7 cellular contexts compared by ENCODE assay signal in the genomic region with DNA sequence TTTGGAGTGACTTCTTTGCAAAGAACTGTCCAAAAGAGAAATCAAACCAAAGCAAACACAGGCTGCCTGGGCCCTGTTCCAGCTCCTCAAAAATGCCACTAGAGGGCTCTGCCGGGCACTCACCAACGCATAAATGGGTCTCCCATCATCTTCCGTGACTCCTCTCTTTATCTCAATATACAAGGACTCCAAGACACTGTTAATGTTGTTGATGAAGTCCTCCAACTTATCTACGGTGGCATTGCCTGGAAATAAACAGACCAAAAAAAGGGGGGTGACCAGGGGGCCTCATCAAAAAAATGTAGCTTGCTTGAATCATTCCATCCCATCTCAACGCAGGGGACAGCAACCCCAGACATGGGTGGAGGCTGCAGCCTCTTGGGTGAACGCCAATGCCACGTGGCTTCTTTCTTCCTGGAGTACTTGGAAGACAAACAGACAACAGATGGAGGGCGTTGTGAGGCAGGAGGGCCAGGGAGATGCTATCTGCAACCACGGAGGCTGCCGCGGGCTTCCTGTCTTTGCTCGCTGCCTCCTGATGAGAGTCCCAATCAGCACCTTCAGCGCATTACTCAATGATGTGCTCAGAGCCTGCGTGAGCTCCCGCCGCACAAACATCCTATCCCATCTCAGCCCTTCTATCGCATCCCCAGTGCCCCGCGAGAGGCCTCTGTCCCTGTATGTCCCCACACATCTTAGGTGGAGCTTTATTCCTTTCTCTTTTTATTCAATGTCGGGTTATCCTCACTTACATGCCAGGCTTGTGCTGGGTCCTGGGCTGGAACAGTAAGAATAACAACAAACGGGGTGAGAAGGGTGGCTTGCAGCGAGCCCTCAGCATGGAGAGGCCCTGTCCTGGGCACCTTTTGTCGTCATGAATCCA. TPM values are rescaled to one million over a fixed set of nuclear protein-coding genes. Genes with fewer than 3 reads are reported as not detected.
A peak's percentile ranks its signal among the peaks of the same experiment; 100 is the strongest.
DNase-seq lines count a peak whose midpoint lies in the region; ATAC-seq, FAIRE-seq and TF ChIP-seq lines count a peak whose summit lies in the region.

No MANE protein-coding gene starts in this region.

- no peak for DNase-seq in GM12892 (ENCODE audit: insufficient read length)
- peak; percentile 52 for DNase-seq in NCI-H226
- DNase-seq in activated CD4-positive, CD25-positive, alpha-beta regulatory T cell treated with anti-CD3 and anti-CD28 coated beads, Interleukin-2, amount 50 U/mL, for 16 hours (ENCODE audit: low read depth, low spot score): peak; percentile 44
- peak; percentile 96 for DNase-seq in cardiac fibroblast (ENCODE audit: low read depth in 2 of 2)
- DNase-seq in keratinocyte (ENCODE audit: low read depth, low spot score): peak; percentile 41
- peak; percentile 63 to 77 (median 71) for DNase-seq in stimulated activated CD4-positive, alpha-beta T cell treated with anti-CD3 and anti-CD28 coated beads, Interleukin-12 subunit alpha, Interleukin-12 subunit beta, amount 100 ng/mL, for 48 hours (ENCODE audit: low read depth in 2 of 3, low spot score in 1 of 3)

- no peaks in the 10 kb centered on the region for H4K20me1 ChIP-seq in keratinocyte (ENCODE audit: control insufficient read depth, extremely low read depth, insufficient read depth, low read length)

- H2AFZ ChIP-seq in keratinocyte (ENCODE audit: control insufficient read depth, low read length): peak overlapping the region; percentile 79

- H3K9me1 ChIP-seq in keratinocyte (ENCODE audit: control insufficient read depth, extremely low read depth, insufficient read depth, low read length): no peaks in the 10 kb centered on the region

- no peaks in the 10 kb centered on the region for H3K79me2 ChIP-seq in keratinocyte (ENCODE audit: control insufficient read depth, insufficient read depth, low read length)

- H3K4me3 ChIP-seq in cardiac fibroblast (replicated peaks in 1 of 2; ENCODE audit: low read depth in 2 of 2, low read length in 2 of 2) (no peak overlapping the region), keratinocyte (ENCODE audit: control insufficient read depth in 2 of 3, extremely low read depth in 1 of 3, insufficient read depth in 2 of 3, low read depth in 1 of 3, low read length in 3 of 3) (peak overlapping the region in 1 of 3 experiments; percentile 38)

- TF ChIP-seq CTCF in cardiac fibroblast (IDR thresholded peaks at IDR 0.05; ENCODE audit: low read depth, low read length): peak; percentile 88
- TF ChIP-seq CTCF in keratinocyte (optimal IDR thresholded peaks at IDR 0.05 in 1 of 3, IDR thresholded peaks at IDR 0.05 in 1 of 3, conservative IDR thresholded peaks at IDR 0.05 in 1 of 3; ENCODE audit: extremely low read depth in 1 of 3, insufficient read depth in 2 of 3, low read length in 3 of 3): peak; percentile 80 to 91 (median 85)

- H3K27me3 ChIP-seq in keratinocyte (ENCODE audit: control insufficient read depth, extremely low read depth, insufficient read depth, low read length): no peaks in the 10 kb centered on the region

- no peak for TF ChIP-seq POLR2A in GM12892 (IDR thresholded peaks at IDR 0.05; ENCODE audit: low read depth, low read length)

- peak overlapping the region; percentile 45 for H3K27ac ChIP-seq in keratinocyte (ENCODE audit: control insufficient read depth, insufficient read depth, low read length)

- H3K4me2 ChIP-seq in keratinocyte (ENCODE audit: control insufficient read depth, extremely low read depth, insufficient read depth, low read depth, low read length): peak overlapping the region; percentile 79

- peaks cover 15% of the 10 kb centered on the region for H3K4me1 ChIP-seq in keratinocyte (ENCODE audit: control insufficient read depth, extremely low read depth, insufficient read depth, low read length)

- dilution Hi-C loops in keratinocyte (cut with MboI; ENCODE audit: extremely low pct_ligation_motif_present, low sequenced_read_pairs): no loop called here

- FAIRE-seq in GM12892 (lab: Jason Lieb, UNC) (peak; percentile 67), keratinocyte (lab: Jason Lieb, UNC) (peak; percentile 90)

- H3K9me3 ChIP-seq in keratinocyte (ENCODE audit: control insufficient read depth, low read depth, low read length): no peaks in the 10 kb centered on the region

- H3K36me3 ChIP-seq in keratinocyte (ENCODE audit: control insufficient read depth in 2 of 2, extremely low read depth in 1 of 2, insufficient read depth in 2 of 2, low read length in 2 of 2): peaks cover 14 to 22% of the 10 kb centered on the region in 2 experiments

- ATAC-seq in GM21390 (IDR thresholded peaks at IDR 0.05; ENCODE audit: unreplicated experiment): no peak

- H3K9ac ChIP-seq in keratinocyte (ENCODE audit: control insufficient read depth, extremely low read depth, insufficient read depth, low read length): peak overlapping the region; percentile 50

RNA-seq across cellular contexts. Expression of gene KDM8, which starts 32.0 kb away (rescaled TPM):
- polyA plus RNA-seq in GM12892 (2012; ENCODE audit: missing spikeins): 2.3 TPM
- 1.5 to 2.3 TPM (median 2.0 TPM) in 3 replicates for polyA plus RNA-seq in keratinocyte
- polyA plus RNA-seq in keratinocyte (2011; ENCODE audit: low read depth): 0.42 TPM
- 0.56 and 1.2 TPM in 2 replicates for polyA plus RNA-seq in keratinocyte (2011; cell fraction: cytosol; rRNA removed)
- polyA plus RNA-seq in keratinocyte (2011; cell fraction: nucleus; rRNA removed): 4.0 and 4.1 TPM in 2 replicates
- 0.59 and 2.5 TPM in 2 replicates for polyA plus RNA-seq in keratinocyte (2012; ENCODE audit: low replicate concordance)
- polyA minus RNA-seq in keratinocyte: 1.2 to 4.4 TPM (median 1.9 TPM) in 3 replicates
- polyA minus RNA-seq in keratinocyte (2011; cell fraction: cytosol; rRNA and poly(A)+ RNA removed): not detected
- polyA minus RNA-seq in keratinocyte (2011; cell fraction: nucleus; rRNA and poly(A)+ RNA removed): 3.0 and 4.3 TPM in 2 replicates

RNA-seq across cellular contexts. Expression of gene NSMCE1, which starts 33.3 kb away (rescaled TPM):
- 51.9 TPM for polyA plus RNA-seq in GM12892 (2012; ENCODE audit: missing spikeins)
- 54.7 to 59.8 TPM (median 55.9 TPM) in 3 replicates for polyA plus RNA-seq in keratinocyte
- polyA plus RNA-seq in keratinocyte (2011; ENCODE audit: low read depth): 118 TPM
- polyA plus RNA-seq in keratinocyte (2011; cell fraction: cytosol; rRNA removed): 38.0 and 44.0 TPM in 2 replicates
- polyA plus RNA-seq in keratinocyte (2011; cell fraction: nucleus; rRNA removed): 22.4 and 22.7 TPM in 2 replicates
- 80.7 and 111 TPM in 2 replicates for polyA plus RNA-seq in keratinocyte (2012; ENCODE audit: low replicate concordance)
- polyA minus RNA-seq in keratinocyte: 45.9 to 271 TPM (median 55.7 TPM) in 3 replicates
- 30.9 TPM for polyA minus RNA-seq in keratinocyte (2011; cell fraction: cytosol; rRNA and poly(A)+ RNA removed)
- polyA minus RNA-seq in keratinocyte (2011; cell fraction: nucleus; rRNA and poly(A)+ RNA removed): 15.0 and 16.2 TPM in 2 replicates
